Comparison of ENCODE assay signal across 16 cellular contexts in the genomic region with DNA sequence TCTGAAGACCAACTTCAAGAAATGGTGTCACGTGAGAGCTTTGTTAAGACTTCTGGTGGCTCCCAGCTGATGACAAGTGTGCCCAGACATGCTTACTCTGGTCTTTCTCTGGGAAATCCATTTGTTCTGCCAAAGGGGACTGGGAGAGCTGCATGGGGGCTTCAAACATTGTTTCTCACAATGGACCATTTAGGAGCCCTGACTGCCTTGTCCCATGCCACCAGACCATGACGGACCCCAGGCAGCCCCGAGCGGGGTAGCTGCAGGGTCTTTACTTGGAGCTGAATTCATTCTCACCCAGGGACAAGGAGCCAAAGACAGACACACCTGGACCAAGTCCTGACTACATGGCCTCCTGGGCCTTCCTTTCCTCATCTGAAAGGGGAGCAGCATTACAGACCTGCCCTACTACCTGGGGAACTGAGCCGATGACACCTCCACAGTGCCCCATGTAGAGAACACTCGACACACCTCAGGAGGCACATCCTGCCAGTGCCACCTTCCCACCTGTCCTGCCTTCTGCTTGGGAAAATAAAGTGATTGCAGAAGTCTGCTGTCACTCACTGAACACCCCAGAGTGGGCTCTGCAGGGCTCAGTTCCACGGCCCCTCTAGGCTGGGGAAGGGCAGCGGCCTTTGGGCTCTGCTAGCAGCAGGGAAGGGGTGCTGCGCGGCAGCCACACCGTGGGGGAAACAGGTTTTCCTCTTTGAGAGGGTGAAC.
"Had no signal": no experiment of that assay in that cellular context is flagged by ENCODE, and none has a peak within 500 bp of the region (broad histone marks: within the 10 kb centered on the region; RNA-seq: fewer than 3 reads in every experiment).

No MANE protein-coding gene starts in this region.

- H3K27me3 ChIP-seq: dorsolateral prefrontal cortex, esophagus squamous epithelium, left lung, thyroid gland, vagina had no signal

- H3K9me3 Mint-ChIP-seq: activated naive CD4-positive, alpha-beta T cell treated with anti-CD3 and anti-CD28 coated beads, Interleukin-2, amount 50 U/mL, for 72 hours; memory B cell; nephron progenitor cell; T-cell had no signal

- H3K4me1 Mint-ChIP-seq: activated CD4-positive, alpha-beta T cell treated with anti-CD3 and anti-CD28 coated beads for 36 hours; T-cell had no signal

- H3K27ac ChIP-seq: esophagus squamous epithelium, left lung, parathyroid adenoma, skin epidermis, thyroid gland, vagina, WERI-Rb-1 had no signal

- DNase-seq: activated CD4-positive, alpha-beta T cell treated with anti-CD3 and anti-CD28 coated beads for 36 hours; activated CD8-positive, alpha-beta T cell treated with anti-CD3 and anti-CD28 coated beads, Interleukin-2, amount 10 ng/mL, durations not matched to agents 7 days and 5 days; amniotic stem cell; esophagus squamous epithelium; left lung; T-cell; T1000; WERI-Rb-1 had no signal

- H3K79me2 ChIP-seq: parathyroid adenoma had no signal

- H3K36me3 ChIP-seq: esophagus squamous epithelium, left lung, thyroid gland, vagina, WERI-Rb-1 had no signal

- H3K9me3 ChIP-seq: esophagus squamous epithelium, left lung, thyroid gland, vagina had no signal

- H3K4me1 ChIP-seq: left lung had no signal

- ATAC-seq: activated CD4-positive, alpha-beta T cell treated with anti-CD3 and anti-CD28 coated beads for 36 hours; activated CD8-positive, alpha-beta T cell treated with anti-CD3 and anti-CD28 coated beads, Interleukin-2, amount 10 ng/mL, durations not matched to agents 7 days and 5 days; activated naive CD4-positive, alpha-beta T cell treated with anti-CD3 and anti-CD28 coated beads, Interleukin-2, amount 50 U/mL, for 72 hours; left lung; T-cell had no signal

- H3K9ac ChIP-seq: parathyroid adenoma had no signal

- H3K4me3 Mint-ChIP-seq: activated CD4-positive, alpha-beta T cell treated with anti-CD3 and anti-CD28 coated beads for 36 hours; activated CD8-positive, alpha-beta T cell treated with anti-CD3 and anti-CD28 coated beads, Interleukin-2, amount 10 ng/mL, durations not matched to agents 7 days and 5 days; memory B cell; T-cell had no signal

- H3K36me3 Mint-ChIP-seq: activated naive CD4-positive, alpha-beta T cell treated with anti-CD3 and anti-CD28 coated beads, Interleukin-2, amount 50 U/mL, for 72 hours; T-cell had no signal

- H2AFZ ChIP-seq: parathyroid adenoma had no signal

- H3K27ac Mint-ChIP-seq: activated CD4-positive, alpha-beta T cell treated with anti-CD3 and anti-CD28 coated beads for 36 hours; activated CD8-positive, alpha-beta T cell treated with anti-CD3 and anti-CD28 coated beads, Interleukin-2, amount 10 ng/mL, durations not matched to agents 7 days and 5 days; activated naive CD4-positive, alpha-beta T cell treated with anti-CD3 and anti-CD28 coated beads, Interleukin-2, amount 50 U/mL, for 72 hours; memory B cell; nephron progenitor cell; T-cell had no signal

- H3K27me3 Mint-ChIP-seq: activated CD4-positive, alpha-beta T cell treated with anti-CD3 and anti-CD28 coated beads for 36 hours; T-cell had no signal

- H3K4me3 ChIP-seq: dorsolateral prefrontal cortex, left lung, thyroid gland had no signal
